13 cellular contexts compared by ENCODE assay signal in genomic region chr2:36482576-36483214, GRCh38.
DNase-seq lines count a peak whose midpoint lies in the region; ATAC-seq and TF ChIP-seq lines count a peak whose summit lies in the region.
"Had no signal": no experiment of that assay in that cellular context is flagged by ENCODE, and none has a peak within 500 bp of the region (broad histone marks: within the 10 kb centered on the region; RNA-seq: fewer than 3 reads in every experiment).

No MANE protein-coding gene starts in this region.

- DNase-seq in AG04449 (ENCODE audit: low read depth, low spot score) = peak; percentile 61
- DNase-seq in HuH-7 (ENCODE audit: low spot score) = peak; percentile 40
- DNase-seq in body of pancreas = peak; percentile 18 to 52 (median 42)
- DNase-seq in mucosa of descending colon = no peak
- DNase-seq in esophagus squamous epithelium (lab: John Stamatoyannopoulos, UW) = no peak
- no peak for DNase-seq in naive thymus-derived CD8-positive, alpha-beta T cell
- no peak for DNase-seq in NCI-H2227 treated with DMSO at 0.1 percent for 48 hours (lab: John Stamatoyannopoulos, UW)
- DNase-seq: activated CD4-positive, alpha-beta memory T cell treated with anti-CD3 and anti-CD28 coated beads for 36 hours; CD4-positive, alpha-beta memory T cell; immature natural killer cell; T-cell had no signal

- H3K4me3 ChIP-seq in AG04449 (ENCODE audit: low read depth, low read length) (no peak overlapping the region), body of pancreas (no peak overlapping the region), mucosa of descending colon (no peak overlapping the region), esophagus squamous epithelium (no peak overlapping the region)

- CTCF ChIA-PET in AG04449 (lab: Yijun Ruan, JAX) = no interaction called here

- no peak overlapping the region for H3K4me3 Mint-ChIP-seq in naive thymus-derived CD8-positive, alpha-beta T cell
- H3K4me3 Mint-ChIP-seq: activated CD4-positive, alpha-beta memory T cell treated with anti-CD3 and anti-CD28 coated beads for 36 hours; activated naive CD8-positive, alpha-beta T cell; CD4-positive, alpha-beta memory T cell; immature natural killer cell; T-cell had no signal

- H3K9me3 ChIP-seq in body of pancreas (no peaks in the 10 kb centered on the region), mucosa of descending colon (no peaks in the 10 kb centered on the region), esophagus squamous epithelium (no peaks in the 10 kb centered on the region)

- no peaks in the 10 kb centered on the region for H3K36me3 ChIP-seq in body of pancreas (replicated peaks in 1 of 2; ENCODE audit: insufficient read depth in 1 of 2, low read depth in 2 of 2)
- peaks cover 4% of the 10 kb centered on the region for H3K36me3 ChIP-seq in mucosa of descending colon (ENCODE audit: low read depth)
- peaks cover 0 to 66% (median 6%) of the 10 kb centered on the region in 3 donors for H3K36me3 ChIP-seq in esophagus squamous epithelium

- H3K27me3 ChIP-seq in body of pancreas = no peaks in the 10 kb centered on the region
- H3K27me3 ChIP-seq in esophagus squamous epithelium = no peaks in the 10 kb centered on the region

- intact Hi-C loops in body of pancreas (cut with DNase I) (no loop called here), mucosa of descending colon (cut with DNase I, micrococcal nuclease) (no loop called here), esophagus squamous epithelium (cut with DNase I) (no loop called here)

- WGBS in body of pancreas, 2 donors = 52 to 53% methylated on average over 4 of the region's 4 CpGs
- 77 to 78% methylated on average over 4 of the region's 4 CpGs for WGBS in esophagus squamous epithelium, 2 donors

- TF ChIP-seq CTCF in AG04449 (IDR thresholded peaks at IDR 0.05; ENCODE audit: insufficient read depth, low read length, missing control alignments) (no peak), body of pancreas (IDR thresholded peaks at IDR 0.05) (no peak), mucosa of descending colon (IDR thresholded peaks at IDR 0.05) (no peak), esophagus squamous epithelium (IDR thresholded peaks at IDR 0.05) (no peak)

- TF ChIP-seq POLR2A in body of pancreas (IDR thresholded peaks at IDR 0.05) (no peak), esophagus squamous epithelium (IDR thresholded peaks at IDR 0.05) (no peak)

- peak overlapping the region in 3 of 4 donors; percentile 40 to 52 (median 41) for H3K27ac ChIP-seq in body of pancreas
- no peak overlapping the region for H3K27ac ChIP-seq in esophagus squamous epithelium

- no peaks in the 10 kb centered on the region for H3K27me3 Mint-ChIP-seq in naive thymus-derived CD8-positive, alpha-beta T cell
- H3K27me3 Mint-ChIP-seq: activated CD4-positive, alpha-beta memory T cell treated with anti-CD3 and anti-CD28 coated beads for 36 hours; activated naive CD8-positive, alpha-beta T cell; CD4-positive, alpha-beta memory T cell; T-cell had no signal

- H3K27ac Mint-ChIP-seq in naive thymus-derived CD8-positive, alpha-beta T cell = no peak overlapping the region
- H3K27ac Mint-ChIP-seq: activated CD4-positive, alpha-beta memory T cell treated with anti-CD3 and anti-CD28 coated beads for 36 hours; activated naive CD8-positive, alpha-beta T cell; T-cell had no signal

- peak; percentile 45 for ATAC-seq in body of pancreas
- peak; percentile 59 for ATAC-seq in mucosa of descending colon
- no peak for ATAC-seq in HG03045 (IDR thresholded peaks at IDR 0.05; ENCODE audit: unreplicated experiment)
- no peak for ATAC-seq in naive thymus-derived CD8-positive, alpha-beta T cell
- ATAC-seq: T-cell had no signal

- POLR2A ChIA-PET in AG04449 (lab: Yijun Ruan, JAX) = no interaction called here
- POLR2A ChIA-PET in naive thymus-derived CD8-positive, alpha-beta T cell (lab: Charles Lee) = no interaction called here

- H3K36me3 Mint-ChIP-seq in naive thymus-derived CD8-positive, alpha-beta T cell = peaks cover 3 to 13% (median 5%) of the 10 kb centered on the region in 3 donors

- peaks cover 0 to 2% (median 0%) of the 10 kb centered on the region in 4 donors for H3K4me1 Mint-ChIP-seq in naive thymus-derived CD8-positive, alpha-beta T cell
- H3K4me1 Mint-ChIP-seq: CD4-positive, alpha-beta memory T cell; immature natural killer cell had no signal

- H3K9me3 Mint-ChIP-seq in naive thymus-derived CD8-positive, alpha-beta T cell = peaks cover 0 to 11% (median under 1%) of the 10 kb centered on the region in 9 donors
- H3K9me3 Mint-ChIP-seq: activated CD4-positive, alpha-beta memory T cell treated with anti-CD3 and anti-CD28 coated beads for 36 hours had no signal

- H3K4me1 ChIP-seq in body of pancreas (peaks cover 47% of the 10 kb centered on the region), mucosa of descending colon (ENCODE audit: low read depth) (peaks cover 4% of the 10 kb centered on the region), esophagus squamous epithelium (peaks cover 10 to 45% (median 32%) of the 10 kb centered on the region in 3 donors)

Comparison
In these comparisons a context has a peak if more than half of its experiments do, and no peak if none do; other contexts are left out.
1. DNase-seq: peak in AG04449 (single experiment), HuH-7 (single experiment) and body of pancreas (4 of 4); none in mucosa of descending colon (0 of 3), esophagus squamous epithelium (single experiment), naive thymus-derived CD8-positive, alpha-beta T cell (0 of 10) and NCI-H2227 treated with DMSO at 0.1 percent for 48 hours (single experiment).
2. ATAC-seq: peak in body of pancreas (single experiment) and mucosa of descending colon (single experiment); none in HG03045 (single experiment) and naive thymus-derived CD8-positive, alpha-beta T cell (0 of 2).
3. H3K27ac ChIP-seq: peak in body of pancreas (3 of 4); none in esophagus squamous epithelium (0 of 4).